8 cellular contexts compared by ENCODE assay signal in the genomic region with DNA sequence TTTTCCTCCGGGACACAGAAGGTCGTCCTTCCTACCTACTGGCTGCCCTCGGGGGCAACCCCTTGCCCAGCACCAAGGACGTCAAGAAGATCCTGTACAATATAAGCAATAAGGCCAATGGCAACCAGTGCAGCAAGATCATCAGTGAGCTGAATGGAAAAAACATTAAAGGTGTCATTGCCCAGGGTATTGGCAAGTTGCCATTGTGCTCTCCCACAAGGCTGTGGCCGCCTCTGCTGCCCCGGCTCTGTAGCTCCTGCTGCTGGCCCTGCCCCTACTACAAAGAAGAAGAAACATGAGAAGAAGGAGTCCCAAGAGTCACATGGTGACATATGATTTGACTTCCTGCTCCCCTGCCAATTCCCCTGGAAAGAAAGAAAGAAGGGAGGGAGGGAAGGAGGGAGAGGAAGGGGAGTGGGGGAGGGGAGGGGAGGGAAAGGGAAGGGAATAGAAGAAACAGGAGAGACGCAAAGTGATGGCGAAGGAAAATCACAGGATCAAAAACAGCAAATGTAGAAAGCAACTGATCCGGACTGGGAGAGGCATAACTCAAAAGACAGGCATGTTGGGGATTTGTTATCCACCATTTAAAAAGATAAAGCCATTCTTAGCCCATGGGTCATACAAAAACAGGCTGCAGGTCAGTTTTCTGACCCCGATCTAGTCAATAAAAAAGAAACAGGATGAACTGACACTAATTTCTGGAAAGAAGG.
DNase-seq lines count a peak whose midpoint lies in the region; ATAC-seq and TF ChIP-seq lines count a peak whose summit lies in the region.

No MANE protein-coding gene starts in this region.

- H3K4me3 ChIP-seq in choroid plexus epithelial cell (ENCODE audit: low read depth, low read length): no peak overlapping the region

- H3K36me3 Mint-ChIP-seq in nephron progenitor cell (ENCODE audit: low read depth): peaks cover 24% of the 10 kb centered on the region

- in situ Hi-C loops in ACHN (cut with HindIII; ENCODE audit: low pct_ligation_motif_present, low pct_unique_long_range_greater_than_20kb, low sequenced_read_pairs): no loop called here

- peaks cover 42% of the 10 kb centered on the region for H3K4me1 Mint-ChIP-seq in nephron progenitor cell

- DNase-seq in stimulated activated CD8-positive, alpha-beta memory T cell treated with anti-CD3 and anti-CD28 coated beads, Interleukin-12 subunit alpha, Interleukin-12 subunit beta, amount 100 ng/mL, for 4 hours (ENCODE audit: low read depth): peak; percentile 26
- no peak for DNase-seq in stimulated activated CD8-positive, alpha-beta memory T cell treated with anti-CD3 and anti-CD28 coated beads, Interleukin-4, amount 100 ng/mL, for 48 hours
- DNase-seq in NCI-H748 treated with DMSO at 0.1 percent for 48 hours (lab: John Stamatoyannopoulos, UW): peak; percentile 49
- DNase-seq in choroid plexus epithelial cell (ENCODE audit: low read depth): peak; percentile 83
- peak; percentile 29 for DNase-seq in nephron progenitor cell
- no peak for DNase-seq in NCI-H1694 treated with DMSO at 0.1 percent for 48 hours (lab: John Stamatoyannopoulos, UW)
- DNase-seq in ACHN: no peak

- TF ChIP-seq CTCF in choroid plexus epithelial cell (conservative IDR thresholded peaks at IDR 0.05; ENCODE audit: low read depth, low read length): no peak
- TF ChIP-seq CTCF in nephron progenitor cell (IDR thresholded peaks at IDR 0.05): no peak

- H3K27me3 Mint-ChIP-seq in nephron progenitor cell (ENCODE audit: low read depth, poor library complexity): peaks cover 3% of the 10 kb centered on the region

- H3K9me3 Mint-ChIP-seq in nephron progenitor cell: peaks cover 55% of the 10 kb centered on the region

- H3K27ac Mint-ChIP-seq in nephron progenitor cell: peak overlapping the region; percentile 76

- peak overlapping the region; percentile 44 for H3K4me3 Mint-ChIP-seq in nephron progenitor cell

- no peak for ATAC-seq in GM21526 (IDR thresholded peaks at IDR 0.05; ENCODE audit: low FRiP score, unreplicated experiment)

Comparison
In these comparisons a context has a peak if more than half of its experiments do, and no peak if none do; other contexts are left out.
1. DNase-seq: peak in stimulated activated CD8-positive, alpha-beta memory T cell treated with anti-CD3 and anti-CD28 coated beads, Interleukin-12 subunit alpha, Interleukin-12 subunit beta, amount 100 ng/mL, for 4 hours (single experiment), NCI-H748 treated with DMSO at 0.1 percent for 48 hours (single experiment), choroid plexus epithelial cell (single experiment) and nephron progenitor cell (single experiment); none in stimulated activated CD8-positive, alpha-beta memory T cell treated with anti-CD3 and anti-CD28 coated beads, Interleukin-4, amount 100 ng/mL, for 48 hours (single experiment), NCI-H1694 treated with DMSO at 0.1 percent for 48 hours (single experiment) and ACHN (single experiment).